In the genomic region with DNA sequence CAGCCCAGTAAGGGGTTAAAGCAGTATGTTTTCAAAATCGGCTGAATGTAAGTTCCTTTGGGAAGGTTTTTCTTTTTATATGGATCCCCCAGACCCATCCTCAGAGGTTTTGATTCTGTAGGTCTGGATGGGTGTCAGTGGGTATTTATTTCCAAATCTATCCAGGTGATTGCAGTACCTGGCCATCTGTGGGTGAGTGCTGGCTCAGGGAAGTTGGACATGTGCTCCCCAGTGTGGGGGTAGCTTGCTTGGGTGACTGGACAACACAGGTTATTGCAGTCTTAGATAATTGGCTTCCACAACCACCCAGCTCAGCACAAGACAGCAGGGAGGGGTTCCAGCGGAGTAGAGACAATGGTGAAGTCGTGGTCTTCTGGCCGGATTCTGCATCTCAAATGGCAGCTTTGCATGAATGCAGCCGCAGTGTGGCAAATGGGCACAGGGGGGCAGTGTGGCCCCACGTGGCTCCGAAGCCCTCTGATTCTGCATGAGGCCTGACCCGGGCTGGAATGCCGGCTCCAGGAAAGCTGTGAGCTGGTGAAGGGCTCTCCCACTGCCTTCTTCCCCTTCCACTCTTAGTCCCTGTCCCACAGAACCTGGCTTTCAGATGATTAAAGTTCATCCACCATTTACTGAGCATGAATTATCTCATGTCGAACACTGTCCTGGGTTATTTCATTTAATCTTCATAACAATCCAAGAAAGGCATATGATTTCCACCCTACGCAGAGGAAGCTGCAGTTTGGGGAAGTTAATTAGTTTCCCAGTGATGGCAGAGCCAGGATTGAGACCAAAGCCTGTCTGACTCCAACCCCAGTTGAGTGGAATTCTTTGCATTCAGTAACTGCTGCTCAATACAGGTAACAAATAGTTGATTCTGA, we compare ENCODE assay signal across 8 cellular contexts.
DNase-seq lines count a peak whose midpoint lies in the region; ATAC-seq lines count a peak whose summit lies in the region.

No MANE protein-coding gene starts in this region.

- peak overlapping the region in 1 of 10 donors; percentile 36 for H3K27ac Mint-ChIP-seq in naive thymus-derived CD8-positive, alpha-beta T cell

- H3K27me3 ChIP-seq in NT2/D1 (ENCODE audit: insufficient read depth, insufficient read length) = no peaks in the 10 kb centered on the region

- no peak overlapping the region for H3K4me3 Mint-ChIP-seq in naive thymus-derived CD8-positive, alpha-beta T cell

- DNase-seq in SIG-M5 treated with dmso at 0.1 percent for 504 hours (lab: John Stamatoyannopoulos, UW; ENCODE audit: unreplicated experiment) (peak; percentile 53), SIG-M5 (lab: John Stamatoyannopoulos, UW) (no peak), NT2/D1 (ENCODE audit: low read depth, low spot score) (peak; percentile 91), activated T-cell treated with anti-CD3 and anti-CD28 coated beads for 1 hour (ENCODE audit: low read depth) (peak; percentile 62)
- DNase-seq in naive thymus-derived CD8-positive, alpha-beta T cell = peak; percentile 31 to 71 (median 58)
- DNase-seq in stimulated activated CD8-positive, alpha-beta memory T cell treated with anti-CD3 and anti-CD28 coated beads, Interleukin-7, amount 100 ng/mL, for 4 hours (ENCODE audit: low read depth in 2 of 2) = peak; percentile 40 to 50

- peaks cover 2 to 8% (median 4%) of the 10 kb centered on the region in 4 donors for H3K4me1 Mint-ChIP-seq in naive thymus-derived CD8-positive, alpha-beta T cell

- ATAC-seq in HG03520 (IDR thresholded peaks at IDR 0.05; ENCODE audit: unreplicated experiment) (peak; percentile 51), esophagus mucosa (peak; percentile 87)
- peak; percentile 75 to 81 for ATAC-seq in naive thymus-derived CD8-positive, alpha-beta T cell

- peaks cover 6 to 22% (median 13%) of the 10 kb centered on the region in 5 donors for H3K27me3 Mint-ChIP-seq in naive thymus-derived CD8-positive, alpha-beta T cell

- POLR2A ChIA-PET in naive thymus-derived CD8-positive, alpha-beta T cell (lab: Charles Lee) = no interaction called here

- H3K4me3 ChIP-seq in NT2/D1 (ENCODE audit: insufficient read length, low read depth) = no peak overlapping the region

- H3K36me3 ChIP-seq in NT2/D1 (ENCODE audit: insufficient read depth, insufficient read length, low read length) = no peaks in the 10 kb centered on the region

- H3K4me1 ChIP-seq in NT2/D1 (ENCODE audit: insufficient read depth, insufficient read length) = no peaks in the 10 kb centered on the region

- H3K9ac ChIP-seq in NT2/D1 (ENCODE audit: insufficient read length, low read depth) = no peak overlapping the region

- H3K36me3 Mint-ChIP-seq in naive thymus-derived CD8-positive, alpha-beta T cell = no peaks in the 10 kb centered on the region

- no peaks in the 10 kb centered on the region for H3K9me3 Mint-ChIP-seq in naive thymus-derived CD8-positive, alpha-beta T cell

- H3K9me3 ChIP-seq in NT2/D1 (ENCODE audit: insufficient read depth, low read length) = no peaks in the 10 kb centered on the region
